13 cellular contexts compared by ENCODE assay signal in genomic region chr3:184563941-184564684, GRCh38. TPM values are rescaled to one million over a fixed set of nuclear protein-coding genes. Genes with fewer than 3 reads are reported as not detected.
DNase-seq lines count a peak whose midpoint lies in the region; ATAC-seq and TF ChIP-seq lines count a peak whose summit lies in the region.
"Had no signal": no experiment of that assay in that cellular context is flagged by ENCODE, and none has a peak within 500 bp of the region (broad histone marks: within the 10 kb centered on the region; RNA-seq: fewer than 3 reads in every experiment).

No MANE protein-coding gene starts in this region.

- H3K9ac ChIP-seq in colonic mucosa (ENCODE audit: low read depth in 2 of 2, low read length in 2 of 2) (peak overlapping the region; percentile 47 to 83), stomach smooth muscle (ENCODE audit: low read length in 2 of 2) (peak overlapping the region in 1 of 2 donors; percentile 69)

- no peaks in the 10 kb centered on the region for H3K27me3 ChIP-seq in colonic mucosa
- no peaks in the 10 kb centered on the region for H3K27me3 ChIP-seq in stomach smooth muscle (ENCODE audit: control insufficient read depth in 1 of 2, insufficient read depth in 2 of 2, low read length in 2 of 2)

- peak overlapping the region; percentile 89 for H3K4me3 Mint-ChIP-seq in mesothelial cell of epicardium
- H3K4me3 Mint-ChIP-seq in T-helper 2 cell treated with Interferon-gamma antibody and Interleukin-4, amounts not matched to agents 5 μg/mL and 100 μg/mL, for 36 hours: no peak overlapping the region

- peaks cover 64% of the 10 kb centered on the region for H3K4me1 Mint-ChIP-seq in mesothelial cell of epicardium
- H3K4me1 Mint-ChIP-seq in T-helper 2 cell treated with Interferon-gamma antibody and Interleukin-4, amounts not matched to agents 5 μg/mL and 100 μg/mL, for 36 hours (ENCODE audit: low read depth): peaks cover 10% of the 10 kb centered on the region

- intact Hi-C loops in colonic mucosa (cut with DNase I): no loop called here

- H3K36me3 ChIP-seq in colonic mucosa (no peaks in the 10 kb centered on the region), stomach smooth muscle (ENCODE audit: control insufficient read depth in 2 of 2, insufficient read depth in 2 of 2, low read length in 2 of 2) (no peaks in the 10 kb centered on the region)
- H3K36me3 ChIP-seq: spleen had no signal

- H3K4me3 ChIP-seq in HFF-Myc (replicated peaks; ENCODE audit: low read depth, low read length) (peak overlapping the region; percentile 48), colonic mucosa (peak overlapping the region; percentile 78), stomach smooth muscle (ENCODE audit: low read length in 2 of 2) (peak overlapping the region in 1 of 2 donors; percentile 77)
- H3K4me3 ChIP-seq: lung, spleen had no signal

- no peak for DNase-seq in HFF-Myc (ENCODE audit: extremely low read depth, low read depth)
- DNase-seq in colonic mucosa: no peak
- no peak for DNase-seq in mesothelial cell of epicardium (ENCODE audit: low spot score in 2 of 2, unreplicated experiment in 2 of 2)
- no peak for DNase-seq in T-helper 2 cell treated with Interferon-gamma antibody and Interleukin-4, amounts not matched to agents 5 μg/mL and 100 μg/mL, for 36 hours (ENCODE audit: low spot score)
- no peak for DNase-seq in activated naive CD4-positive, alpha-beta T cell treated with anti-CD3 and anti-CD28 coated beads, Interleukin-2, amount 50 U/mL, for 72 hours (ENCODE audit: low spot score in 2 of 2)
- no peak for DNase-seq in NCI-H2107 (lab: John Stamatoyannopoulos, UW)
- no peak for DNase-seq in OCI-M1 (lab: John Stamatoyannopoulos, UW)
- DNase-seq: activated T-cell treated with anti-CD3 and anti-CD28 coated beads, Interleukin-2, amount 50 U/mL, for 1 hour; SHP77 had no signal

- H3K9me3 ChIP-seq in colonic mucosa: no peaks in the 10 kb centered on the region
- no peaks in the 10 kb centered on the region for H3K9me3 ChIP-seq in stomach smooth muscle (ENCODE audit: control insufficient read depth in 2 of 2, low read length in 2 of 2)
- H3K9me3 ChIP-seq: spleen had no signal

- H3K27ac Mint-ChIP-seq in mesothelial cell of epicardium: peak overlapping the region; percentile 97
- H3K27ac Mint-ChIP-seq in T-helper 2 cell treated with Interferon-gamma antibody and Interleukin-4, amounts not matched to agents 5 μg/mL and 100 μg/mL, for 36 hours: no peak overlapping the region
- no peak overlapping the region for H3K27ac Mint-ChIP-seq in activated naive CD4-positive, alpha-beta T cell treated with anti-CD3 and anti-CD28 coated beads, Interleukin-2, amount 50 U/mL, for 72 hours

- H3K9me3 Mint-ChIP-seq in mesothelial cell of epicardium: no peaks in the 10 kb centered on the region
- H3K9me3 Mint-ChIP-seq in T-helper 2 cell treated with Interferon-gamma antibody and Interleukin-4, amounts not matched to agents 5 μg/mL and 100 μg/mL, for 36 hours: no peaks in the 10 kb centered on the region
- no peaks in the 10 kb centered on the region for H3K9me3 Mint-ChIP-seq in activated naive CD4-positive, alpha-beta T cell treated with anti-CD3 and anti-CD28 coated beads, Interleukin-2, amount 50 U/mL, for 72 hours

- peaks cover 30% of the 10 kb centered on the region for H3K4me1 ChIP-seq in colonic mucosa
- peaks cover 75% of the 10 kb centered on the region for H3K4me1 ChIP-seq in stomach smooth muscle (ENCODE audit: control insufficient read depth, insufficient read depth, low read length)

- no peak for ATAC-seq in activated naive CD4-positive, alpha-beta T cell treated with anti-CD3 and anti-CD28 coated beads, Interleukin-2, amount 50 U/mL, for 72 hours

- H3K27me3 Mint-ChIP-seq in mesothelial cell of epicardium (ENCODE audit: low read depth): peaks cover 9% of the 10 kb centered on the region
- peaks cover 66% of the 10 kb centered on the region for H3K27me3 Mint-ChIP-seq in T-helper 2 cell treated with Interferon-gamma antibody and Interleukin-4, amounts not matched to agents 5 μg/mL and 100 μg/mL, for 36 hours (ENCODE audit: low read depth)

- H3K36me3 Mint-ChIP-seq in mesothelial cell of epicardium: no peaks in the 10 kb centered on the region
- no peaks in the 10 kb centered on the region for H3K36me3 Mint-ChIP-seq in T-helper 2 cell treated with Interferon-gamma antibody and Interleukin-4, amounts not matched to agents 5 μg/mL and 100 μg/mL, for 36 hours (ENCODE audit: low read depth)
- H3K36me3 Mint-ChIP-seq in activated naive CD4-positive, alpha-beta T cell treated with anti-CD3 and anti-CD28 coated beads, Interleukin-2, amount 50 U/mL, for 72 hours: no peaks in the 10 kb centered on the region

- H3K27ac ChIP-seq in colonic mucosa: no peak overlapping the region
- H3K27ac ChIP-seq in stomach smooth muscle (ENCODE audit: low read length): peak overlapping the region; percentile 87
- H3K27ac ChIP-seq: HL-60, spleen had no signal

- TF ChIP-seq CTCF in HFF-Myc (IDR thresholded peaks at IDR 0.05; ENCODE audit: low read depth, low read length, missing control alignments) (no peak), colonic mucosa (IDR thresholded peaks at IDR 0.05) (no peak), mesothelial cell of epicardium (IDR thresholded peaks at IDR 0.05; ENCODE audit: unreplicated experiment) (no peak)

RNA-seq across cellular contexts. Expression of gene EPHB3, which starts 2.5 kb away (rescaled TPM):
- total RNA-seq in colonic mucosa: 10 to 100 TPM; 40.1 to 64.2 TPM
- total RNA-seq in mesothelial cell of epicardium: 98.9 to 115 TPM (median 106 TPM) in 3 replicates
- under 1 TPM in 1 of 2 donors, not detected in 1; 0.19 TPM for total RNA-seq in activated naive CD4-positive, alpha-beta T cell treated with anti-CD3 and anti-CD28 coated beads, Interleukin-2, amount 50 U/mL, for 72 hours

Comparison
In these comparisons a context has a peak if more than half of its experiments do, and no peak if none do; other contexts are left out.
1. RNA of gene EPHB3, which starts 2.5 kb away (total RNA-seq): 98.9 to 115 TPM in mesothelial cell of epicardium and 40.1 to 64.2 TPM in colonic mucosa; 0.19 TPM in activated naive CD4-positive, alpha-beta T cell treated with anti-CD3 and anti-CD28 coated beads, Interleukin-2, amount 50 U/mL, for 72 hours; every median in the first group is over 10 times any median in the second.